In genomic region chr4:182978152-182978827, GRCh38 we compare ENCODE assay signal across 10 cellular contexts.
A peak's percentile ranks its signal among the peaks of the same experiment; 100 is the strongest.
DNase-seq lines count a peak whose midpoint lies in the region; ATAC-seq and TF ChIP-seq lines count a peak whose summit lies in the region.
"Had no signal": no experiment of that assay in that cellular context is flagged by ENCODE, and none has a peak within 500 bp of the region (broad histone marks: within the 10 kb centered on the region; RNA-seq: fewer than 3 reads in every experiment).

No MANE protein-coding gene starts in this region.

- H3K4me2 ChIP-seq in osteoblast (ENCODE audit: insufficient read depth, low read length), result no peak overlapping the region

- peak overlapping the region; percentile 51 for H2AFZ ChIP-seq in osteoblast (ENCODE audit: low read length)

- peaks cover 19% of the 10 kb centered on the region for H3K4me1 ChIP-seq in osteoblast (ENCODE audit: insufficient read depth, low read length)

- H3K79me2 ChIP-seq in osteoblast (ENCODE audit: insufficient read depth, low read length), result no peaks in the 10 kb centered on the region

- H4K20me1 ChIP-seq in osteoblast (ENCODE audit: insufficient read depth, low read length), result no peaks in the 10 kb centered on the region

- no peak overlapping the region for H3K4me3 ChIP-seq in osteoblast (ENCODE audit: insufficient read depth, low read length)

- TF ChIP-seq CTCF in osteoblast (IDR thresholded peaks at IDR 0.05; ENCODE audit: extremely low read depth, low read depth, low read length), result no peak

- no peaks in the 10 kb centered on the region for H3K27me3 ChIP-seq in osteoblast (ENCODE audit: insufficient read depth, low read length)

- H3K9me3 ChIP-seq in osteoblast (ENCODE audit: low read depth, low read length), result no peaks in the 10 kb centered on the region

- H3K36me3 ChIP-seq in osteoblast (ENCODE audit: insufficient read depth, low read length), result no peaks in the 10 kb centered on the region

- H3K27ac ChIP-seq in osteoblast (ENCODE audit: low read depth, low read length), result no peak overlapping the region

- DNase-seq in LHCN-M2 (ENCODE audit: low read depth) (peak; percentile 91), osteoblast (ENCODE audit: insufficient read length, low spot score, missing footprints) (peak; percentile 41), T1000 (lab: John Stamatoyannopoulos, UW) (no peak), T-helper 1 cell (no peak)
- no peak for DNase-seq in activated T-cell treated with anti-CD3 and anti-CD28 coated beads, Interleukin-2, amount 50 U/mL, for 1 hour
- DNase-seq: activated naive CD8-positive, alpha-beta T cell treated with anti-CD3 and anti-CD28 coated beads, Interleukin-2, amount 10 ng/mL, durations not matched to agents 7 days and 5 days; Right ventricle myocardium superior had no signal

- ATAC-seq in GM18909 (IDR thresholded peaks at IDR 0.05; ENCODE audit: poor library complexity, unreplicated experiment) (peak; percentile 83), HG02610 (IDR thresholded peaks at IDR 0.05; ENCODE audit: unreplicated experiment) (peak; percentile 71)
- ATAC-seq: HCT116 had no signal

Comparison
In these comparisons a context has a peak if more than half of its experiments do, and no peak if none do; other contexts are left out.
1. DNase-seq: peak in LHCN-M2 (single experiment) and osteoblast (single experiment); none in T1000 (single experiment), T-helper 1 cell (0 of 5) and activated T-cell treated with anti-CD3 and anti-CD28 coated beads, Interleukin-2, amount 50 U/mL, for 1 hour (single experiment).